7 cellular contexts compared by ENCODE assay signal in the genomic region with DNA sequence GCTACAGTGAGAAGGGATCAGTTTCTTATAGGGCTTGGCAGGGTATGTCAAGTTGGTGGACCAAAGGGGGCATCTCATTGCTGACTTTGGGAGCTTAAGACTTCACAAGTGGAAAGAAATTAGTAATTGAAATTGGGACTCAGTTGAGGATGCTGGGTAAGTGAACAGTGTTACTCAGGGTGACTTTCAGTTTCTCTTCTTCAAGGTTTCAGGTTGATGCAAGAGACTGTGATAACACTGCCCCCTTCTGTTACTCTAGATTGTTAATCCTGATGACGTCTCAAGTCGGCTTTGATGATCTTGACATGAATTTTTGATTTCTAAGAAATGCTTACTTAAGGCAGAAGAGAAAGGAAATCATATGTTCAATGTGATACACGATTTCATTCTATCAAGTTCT. TPM values are rescaled to one million over a fixed set of nuclear protein-coding genes. Genes with fewer than 3 reads are reported as not detected.
DNase-seq lines count a peak whose midpoint lies in the region; ATAC-seq and TF ChIP-seq lines count a peak whose summit lies in the region.

No MANE protein-coding gene starts in this region.

- H3K79me2 ChIP-seq in mammary epithelial cell (ENCODE audit: insufficient read depth, low read length): no peaks in the 10 kb centered on the region

- peak overlapping the region in 1 of 3 experiments; percentile 23 for H3K4me3 ChIP-seq in mammary epithelial cell (replicated peaks in 1 of 3; ENCODE audit: insufficient read depth in 1 of 3, low read depth in 2 of 3, low read length in 3 of 3)
- peak overlapping the region in 1 of 3 donors; percentile 25 for H3K4me3 ChIP-seq in liver (ENCODE audit: low read depth in 1 of 3, low read length in 3 of 3)

- TF ChIP-seq RAD21 in liver (IDR thresholded peaks at IDR 0.05): peak; percentile 52 to 60

- CTCF ChIA-PET in mammary epithelial cell (lab: Charles Lee; ENCODE audit: low non-redundant PET): no interaction called here

- WGBS in mammary epithelial cell (ENCODE audit: low coverage, missing lambda C conversion rate): 45% methylated on average over 3 of the region's 3 CpGs
- 8% methylated on average over 3 of the region's 3 CpGs for WGBS in liver

- in situ Hi-C loops in mammary epithelial cell (cut with MboI; ENCODE audit: low sequenced_read_pairs in 2 of 2): loop anchor here in 1 of 2 donors (25.0 kb wide), 1 partner anchor 1620 kb away; no protein-coding TSS in a partner anchor

- intact Hi-C loops in mammary epithelial cell (cut with micrococcal nuclease): no loop called here
- intact Hi-C loops in posterior cingulate gyrus (cut with DNase I): no loop called here

- no peaks in the 10 kb centered on the region for H3K36me3 ChIP-seq in mammary epithelial cell (ENCODE audit: insufficient read depth, low read length)
- no peaks in the 10 kb centered on the region for H3K36me3 ChIP-seq in liver (ENCODE audit: control insufficient read depth in 4 of 4, insufficient read depth in 3 of 4, low read depth in 1 of 4, low read length in 3 of 4)

- peak overlapping the region; percentile 63 for H2AFZ ChIP-seq in mammary epithelial cell (ENCODE audit: low read depth, low read length)

- H3K9ac ChIP-seq in mammary epithelial cell (ENCODE audit: insufficient read depth, low read length) (no peak overlapping the region), liver (ENCODE audit: low read depth in 1 of 2, low read length in 2 of 2) (no peak overlapping the region)

- peak overlapping the region; percentile 63 for H3K4me2 ChIP-seq in mammary epithelial cell (ENCODE audit: insufficient read depth, low read depth, low read length)

- H4K20me1 ChIP-seq in mammary epithelial cell (ENCODE audit: insufficient read depth, low read length): no peaks in the 10 kb centered on the region

- peak; percentile 68 for DNase-seq in DMS53 (lab: John Stamatoyannopoulos, UW)
- DNase-seq in NOMO-1 (lab: John Stamatoyannopoulos, UW; ENCODE audit: unreplicated experiment in 2 of 2): peak; percentile 55 to 82
- DNase-seq in mammary epithelial cell: peak; percentile 75
- no peak for DNase-seq in posterior cingulate gyrus

- dilution Hi-C loops in mammary epithelial cell (cut with HindIII; ENCODE audit: low sequenced_read_pairs): no loop called here

- peaks cover 3% of the 10 kb centered on the region for H3K27me3 ChIP-seq in mammary epithelial cell (ENCODE audit: insufficient read depth, low read length)
- H3K27me3 ChIP-seq in liver (ENCODE audit: control insufficient read depth in 4 of 4, insufficient read depth in 4 of 4, low read length in 3 of 4): peaks cover 0 to 8% (median 0%) of the 10 kb centered on the region in 4 donors

- no peak overlapping the region for H3K27ac ChIP-seq in mammary epithelial cell (ENCODE audit: insufficient read depth, low read depth, low read length)
- no peak overlapping the region for H3K27ac ChIP-seq in liver (ENCODE audit: low read depth in 1 of 2, low read length in 2 of 2)

- no peaks in the 10 kb centered on the region for H3K9me3 ChIP-seq in mammary epithelial cell (replicated peaks; ENCODE audit: insufficient read depth, low read length)
- H3K9me3 ChIP-seq in liver (ENCODE audit: control insufficient read depth in 4 of 4, low read length in 3 of 4): no peaks in the 10 kb centered on the region

- H3K4me1 ChIP-seq in mammary epithelial cell (ENCODE audit: insufficient read depth, low read length) (peaks cover 17% of the 10 kb centered on the region), liver (ENCODE audit: control insufficient read depth in 4 of 4, insufficient read depth in 4 of 4, low read length in 3 of 4) (peaks cover 0 to 5% (median 1%) of the 10 kb centered on the region in 4 donors)

- TF ChIP-seq CTCF in mammary epithelial cell (conservative IDR thresholded peaks at IDR 0.05 in 1 of 2, IDR thresholded peaks at IDR 0.05 in 1 of 2; ENCODE audit: extremely low read depth in 1 of 2, insufficient read depth in 1 of 2, low read depth in 1 of 2, low read length in 2 of 2): peak; percentile 40 to 44
- peak; percentile 21 for TF ChIP-seq CTCF in liver (IDR thresholded peaks at IDR 0.05; ENCODE audit: low read depth, low read length, missing input control)

- peak; percentile 69 for ATAC-seq in GM18873 (IDR thresholded peaks at IDR 0.05; ENCODE audit: low FRiP score, unreplicated experiment)
- ATAC-seq in HG03045 (IDR thresholded peaks at IDR 0.05; ENCODE audit: unreplicated experiment): peak; percentile 95

- no TSS peak for BruUV-seq in mammary epithelial cell (replicated peaks; lab: Mats Ljungman, UMichigan)

TF ChIP-seq in liver, 16 proteins besides CTCF, POLR2A, EP300 and RAD21:
- no peak for TF ChIP-seq HNF4A (conservative IDR thresholded peaks at IDR 0.05)
- TF ChIP-seq TAF1 (conservative IDR thresholded peaks at IDR 0.05): no peak
- TF ChIP-seq, protein P1, sequence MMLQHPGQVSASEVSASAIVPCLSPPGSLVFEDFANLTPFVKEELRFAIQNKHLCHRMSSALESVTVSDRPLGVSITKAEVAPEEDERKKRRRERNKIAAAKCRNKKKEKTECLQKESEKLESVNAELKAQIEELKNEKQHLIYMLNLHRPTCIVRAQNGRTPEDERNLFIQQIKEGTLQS (IDR thresholded peaks at IDR 0.05): peak; percentile 63
TF ChIP-seq in liver: peak in this region for 1.

RNA-seq across cellular contexts. Expression of gene KCTD16, which starts 21.3 kb away (rescaled TPM):
- under 1 TPM; 0.21 to 0.33 TPM for total RNA-seq in mammary epithelial cell
- polyA plus RNA-seq in mammary epithelial cell: 0.03 TPM
- polyA minus RNA-seq in mammary epithelial cell: not detected
- total RNA-seq in liver: under 1 TPM; under 0.01 to 0.05 TPM
- under 1 TPM in 1 of 2 donors, not detected in 1; 0.01 TPM for polyA plus RNA-seq in liver

RNA-seq across cellular contexts. Expression of gene YIPF5, which starts 21.5 kb away (rescaled TPM):
- total RNA-seq in mammary epithelial cell (10 to 100 TPM; 60.0 to 80.9 TPM), liver (10 to 100 TPM; 19.6 to 43.1 TPM)
- polyA plus RNA-seq in mammary epithelial cell (57.4 TPM), liver (10 to 100 TPM; 18.7 to 21.5 TPM)
- polyA minus RNA-seq in mammary epithelial cell: 9.5 TPM

Comparison
In these comparisons a context has a peak if more than half of its experiments do, and no peak if none do; other contexts are left out.
1. DNase-seq: peak in DMS53 (single experiment), NOMO-1 (2 of 2) and mammary epithelial cell (single experiment); none in posterior cingulate gyrus (0 of 10).